In the genomic region with DNA sequence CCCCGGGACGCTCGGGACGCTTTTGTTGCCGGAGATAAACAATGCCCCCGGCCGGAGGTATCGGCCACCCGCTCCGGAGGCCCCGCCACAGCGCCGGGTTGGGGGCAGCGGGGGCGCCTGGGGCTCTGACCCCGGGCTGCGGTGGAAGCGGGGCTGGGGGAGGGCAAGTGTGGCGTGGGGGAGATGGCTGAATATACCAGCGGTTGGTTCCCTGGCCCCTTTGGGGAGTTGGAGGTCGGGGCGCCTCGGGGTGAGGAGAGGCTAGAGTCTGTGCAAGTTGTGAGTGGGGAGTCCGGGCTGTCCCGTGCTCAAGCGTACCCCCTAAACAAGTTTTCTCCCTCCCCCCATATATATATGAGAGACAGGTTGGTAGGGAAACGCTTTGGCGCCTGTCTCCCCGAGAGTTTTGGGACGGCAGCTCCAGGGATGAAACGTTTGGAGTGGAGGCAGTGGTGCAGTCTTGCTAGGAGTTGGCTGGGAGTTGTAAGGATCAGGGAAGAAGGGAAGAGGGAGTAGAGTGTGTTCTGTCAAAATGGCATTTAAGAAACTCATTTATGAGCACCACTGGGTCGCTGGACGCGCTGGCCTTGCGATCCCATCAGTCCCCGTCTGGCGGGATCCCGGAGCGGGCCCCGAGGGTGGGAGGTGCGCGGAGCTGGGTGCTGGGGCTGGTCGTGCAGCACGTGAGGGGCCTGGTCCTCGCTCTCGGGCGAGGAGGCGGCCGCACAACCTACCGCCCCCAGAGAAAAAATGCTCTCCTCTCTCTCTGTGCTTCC, we compare ENCODE assay signal across 1 cellular context.
TF ChIP-seq lines count a peak whose summit lies in the region.

No MANE protein-coding gene starts in this region.

TF ChIP-seq in HepG2, 621 proteins besides CTCF, POLR2A, EP300 and RAD21 (continued from another document and continues in another):
- no peak for TF ChIP-seq AFF4 (CRISPR knock-in tag; IDR thresholded peaks at IDR 0.05)
- no peak for TF ChIP-seq ZNF225 (CRISPR knock-in tag; IDR thresholded peaks at IDR 0.05)
- no peak for TF ChIP-seq ZNF552 (CRISPR knock-in tag; IDR thresholded peaks at IDR 0.05; ENCODE audit: borderline replicate concordance)
- TF ChIP-seq ZFP91 (CRISPR knock-in tag; IDR thresholded peaks at IDR 0.05; ENCODE audit: borderline replicate concordance), result peak; percentile 6; the same call in 1 of the 2 replicates
- peak; percentile 61 for TF ChIP-seq ZNF687 (CRISPR knock-in tag; IDR thresholded peaks at IDR 0.05)
- no peak for TF ChIP-seq CERS6 (CRISPR knock-in tag; IDR thresholded peaks at IDR 0.05)
- TF ChIP-seq SNAI1 (CRISPR knock-in tag; IDR thresholded peaks at IDR 0.05; ENCODE audit: borderline replicate concordance), result peak; percentile 33; the same call in 1 of the 2 replicates
- TF ChIP-seq ARHGAP35 (CRISPR knock-in tag; IDR thresholded peaks at IDR 0.05; ENCODE audit: borderline replicate concordance), result no peak
- 0 out of 2 replicates have a peak, but pooled peaks have one; percentile 28 for TF ChIP-seq ZNF564 (CRISPR knock-in tag; IDR thresholded peaks at IDR 0.05)
- TF ChIP-seq SP4 (CRISPR knock-in tag; IDR thresholded peaks at IDR 0.05), result 0 out of 2 replicates have a peak, but pooled peaks have one; percentile 4
- TF ChIP-seq, protein P1, sequence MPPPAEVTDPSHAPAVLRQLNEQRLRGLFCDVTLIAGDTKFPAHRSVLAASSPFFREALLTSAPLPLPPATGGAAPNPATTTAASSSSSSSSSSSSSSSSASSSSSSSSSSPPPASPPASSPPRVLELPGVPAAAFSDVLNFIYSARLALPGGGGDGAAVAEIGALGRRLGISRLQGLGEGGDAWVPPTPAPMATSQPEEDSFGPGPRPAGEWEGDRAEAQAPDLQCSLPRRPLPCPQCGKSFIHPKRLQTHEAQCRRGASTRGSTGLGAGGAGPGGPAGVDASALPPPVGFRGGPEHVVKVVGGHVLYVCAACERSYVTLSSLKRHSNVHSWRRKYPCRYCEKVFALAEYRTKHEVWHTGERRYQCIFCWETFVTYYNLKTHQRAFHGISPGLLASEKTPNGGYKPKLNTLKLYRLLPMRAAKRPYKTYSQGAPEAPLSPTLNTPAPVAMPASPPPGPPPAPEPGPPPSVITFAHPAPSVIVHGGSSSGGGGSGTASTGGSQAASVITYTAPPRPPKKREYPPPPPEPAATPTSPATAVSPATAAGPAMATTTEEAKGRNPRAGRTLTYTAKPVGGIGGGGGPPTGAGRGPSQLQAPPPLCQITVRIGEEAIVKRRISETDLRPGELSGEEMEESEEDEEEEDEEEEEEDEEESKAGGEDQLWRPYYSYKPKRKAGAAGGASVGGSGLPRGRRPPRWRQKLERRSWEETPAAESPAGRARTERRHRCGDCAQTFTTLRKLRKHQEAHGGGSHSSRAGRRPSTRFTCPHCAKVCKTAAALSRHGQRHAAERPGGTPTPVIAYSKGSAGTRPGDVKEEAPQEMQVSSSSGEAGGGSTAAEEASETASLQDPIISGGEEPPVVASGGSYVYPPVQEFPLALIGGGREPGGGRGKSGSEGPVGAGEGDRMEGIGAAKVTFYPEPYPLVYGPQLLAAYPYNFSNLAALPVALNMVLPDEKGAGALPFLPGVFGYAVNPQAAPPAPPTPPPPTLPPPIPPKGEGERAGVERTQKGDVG (CRISPR knock-in tag; IDR thresholded peaks at IDR 0.05; ENCODE audit: borderline replicate concordance), result no peak
- TF ChIP-seq RBFOX2 (IDR thresholded peaks at IDR 0.05; ENCODE audit: low read depth, low read length), result no peak
- TF ChIP-seq, protein P2, sequence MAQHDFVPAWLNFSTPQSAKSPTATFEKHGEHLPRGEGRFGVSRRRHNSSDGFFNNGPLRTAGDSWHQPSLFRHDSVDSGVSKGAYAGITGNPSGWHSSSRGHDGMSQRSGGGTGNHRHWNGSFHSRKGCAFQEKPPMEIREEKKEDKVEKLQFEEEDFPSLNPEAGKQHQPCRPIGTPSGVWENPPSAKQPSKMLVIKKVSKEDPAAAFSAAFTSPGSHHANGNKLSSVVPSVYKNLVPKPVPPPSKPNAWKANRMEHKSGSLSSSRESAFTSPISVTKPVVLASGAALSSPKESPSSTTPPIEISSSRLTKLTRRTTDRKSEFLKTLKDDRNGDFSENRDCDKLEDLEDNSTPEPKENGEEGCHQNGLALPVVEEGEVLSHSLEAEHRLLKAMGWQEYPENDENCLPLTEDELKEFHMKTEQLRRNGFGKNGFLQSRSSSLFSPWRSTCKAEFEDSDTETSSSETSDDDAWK (CRISPR knock-in tag; IDR thresholded peaks at IDR 0.05), result no peak
- no peak for TF ChIP-seq STAG1 (CRISPR knock-in tag; IDR thresholded peaks at IDR 0.05)
- no peak for TF ChIP-seq MATR3 (CRISPR knock-in tag; IDR thresholded peaks at IDR 0.05)
- peak; percentile 33; the same call in 1 of the 2 replicates for TF ChIP-seq MYC (CRISPR knock-in tag; IDR thresholded peaks at IDR 0.05; ENCODE audit: borderline replicate concordance)
- TF ChIP-seq HNRNPK (IDR thresholded peaks at IDR 0.05; ENCODE audit: low read depth, low read length, poor library complexity, severe bottlenecking), result peak; percentile 58
- TF ChIP-seq ZNF318 (CRISPR knock-in tag; IDR thresholded peaks at IDR 0.05), result no peak
- TF ChIP-seq MAX (IDR thresholded peaks at IDR 0.05), result peak; percentile 78
- no peak for TF ChIP-seq KLF13 (CRISPR knock-in tag; IDR thresholded peaks at IDR 0.05)
